Comparison of ENCODE assay signal across 19 cellular contexts in genomic region chr9:128631636-128632035, GRCh38.
"Had no signal": no experiment of that assay in that cellular context is flagged by ENCODE, and none has a peak within 500 bp of the region (broad histone marks: within the 10 kb centered on the region; RNA-seq: fewer than 3 reads in every experiment).

No MANE protein-coding gene starts in this region.

- DNase-seq: activated CD4-positive, alpha-beta T cell treated with anti-CD3 and anti-CD28 coated beads, Interleukin-2, amount 50 U/mL, for 1 hour; activated CD4-positive, CD25-positive, alpha-beta regulatory T cell treated with anti-CD3 and anti-CD28 coated beads, Interleukin-2, amount 50 U/mL, for 72 hours; activated CD8-positive, alpha-beta memory T cell treated with anti-CD3 and anti-CD28 coated beads, Interleukin-2, amount 50 U/mL, for 4 hours; activated effector memory CD4-positive, alpha-beta T cell treated with anti-CD3 and anti-CD28 coated beads, Interleukin-2, amount 50 U/mL, for 16 hours; activated naive CD4-positive, alpha-beta T cell treated with anti-CD3 and anti-CD28 coated beads, Interleukin-2, amount 50 U/mL, for 16 hours; activated T-cell treated with anti-CD3 and anti-CD28 coated beads, Interleukin-2, amount 50 U/mL, for 72 hours; dorsolateral prefrontal cortex; foreskin keratinocyte; glutamatergic neuron; mammary epithelial cell; small intestine; stimulated activated CD4-positive, alpha-beta T cell treated with anti-CD3 and anti-CD28 coated beads, Interleukin-4, amount 100 ng/mL, for 1 hour; stimulated activated naive CD8-positive, alpha-beta T cell treated with anti-CD3 and anti-CD28 coated beads, Interleukin-15, amount 100 ng/mL, for 72 hours; trophoblast cell had no signal

- H3K27me3 Mint-ChIP-seq: stimulated activated naive CD8-positive, alpha-beta T cell treated with anti-CD3 and anti-CD28 coated beads, Interleukin-15, amount 100 ng/mL, for 72 hours had no signal

- ATAC-seq: activated T-cell treated with anti-CD3 and anti-CD28 coated beads, Interleukin-2, amount 50 U/mL, for 72 hours; foreskin keratinocyte; left lobe of liver; right lobe of liver; stimulated activated naive CD8-positive, alpha-beta T cell treated with anti-CD3 and anti-CD28 coated beads, Interleukin-15, amount 100 ng/mL, for 72 hours had no signal

- H3K27ac Mint-ChIP-seq: activated T-cell treated with anti-CD3 and anti-CD28 coated beads, Interleukin-2, amount 50 U/mL, for 72 hours; T-helper 1 cell treated with Interleukin-12 subunit alpha and Interleukin-12 subunit beta and Interleukin-4 antibody, amounts not matched to agents 30 μg/mL and 1 μg/mL, for 36 hours had no signal

- H3K27ac ChIP-seq: ascending aorta, foreskin keratinocyte, right lobe of liver, suprapubic skin had no signal

- H3K9me3 Mint-ChIP-seq: activated T-cell treated with anti-CD3 and anti-CD28 coated beads, Interleukin-2, amount 50 U/mL, for 72 hours; stimulated activated naive CD8-positive, alpha-beta T cell treated with anti-CD3 and anti-CD28 coated beads, Interleukin-15, amount 100 ng/mL, for 72 hours; T-helper 1 cell treated with Interleukin-12 subunit alpha and Interleukin-12 subunit beta and Interleukin-4 antibody, amounts not matched to agents 30 μg/mL and 1 μg/mL, for 36 hours had no signal

- H3K27me3 ChIP-seq: ascending aorta, dorsolateral prefrontal cortex, foreskin keratinocyte, right lobe of liver, suprapubic skin had no signal

- H3K4me3 ChIP-seq: ascending aorta, dorsolateral prefrontal cortex, right lobe of liver, suprapubic skin had no signal

- H3K4me1 Mint-ChIP-seq: stimulated activated naive CD8-positive, alpha-beta T cell treated with anti-CD3 and anti-CD28 coated beads, Interleukin-15, amount 100 ng/mL, for 72 hours had no signal

- H3K4me3 Mint-ChIP-seq: activated T-cell treated with anti-CD3 and anti-CD28 coated beads, Interleukin-2, amount 50 U/mL, for 72 hours; stimulated activated naive CD8-positive, alpha-beta T cell treated with anti-CD3 and anti-CD28 coated beads, Interleukin-15, amount 100 ng/mL, for 72 hours; T-helper 1 cell treated with Interleukin-12 subunit alpha and Interleukin-12 subunit beta and Interleukin-4 antibody, amounts not matched to agents 30 μg/mL and 1 μg/mL, for 36 hours had no signal

- H3K9me3 ChIP-seq: ascending aorta, right lobe of liver, suprapubic skin had no signal
